8 cellular contexts compared by ENCODE assay signal in the genomic region with DNA sequence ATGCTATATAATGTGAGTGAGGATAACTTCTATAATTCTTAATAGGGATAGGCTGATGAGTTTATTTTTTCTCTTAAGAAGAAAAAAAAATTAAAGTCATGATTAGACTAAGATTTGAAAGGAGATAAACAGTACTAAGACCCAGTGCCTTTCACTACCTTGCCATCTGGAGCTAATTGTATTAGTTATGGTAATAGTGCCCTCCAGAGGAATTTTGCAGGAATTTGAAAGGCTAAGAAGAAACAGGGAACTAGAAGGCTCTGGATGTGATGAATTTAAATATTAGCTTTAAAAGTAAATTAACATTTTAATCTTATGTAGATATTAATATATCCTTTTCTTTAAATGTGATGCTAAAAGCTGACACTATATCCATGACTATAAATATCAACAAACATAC. TPM values are rescaled to one million over a fixed set of nuclear protein-coding genes. Genes with fewer than 3 reads are reported as not detected.
DNase-seq lines count a peak whose midpoint lies in the region; ATAC-seq and TF ChIP-seq lines count a peak whose summit lies in the region.

No MANE protein-coding gene starts in this region.

- no peak overlapping the region for H3K4me3 Mint-ChIP-seq in activated CD4-positive, alpha-beta T cell treated with anti-CD3 and anti-CD28 coated beads for 36 hours

- H3K36me3 ChIP-seq in BE2C (no peaks in the 10 kb centered on the region), PC-9 (ENCODE audit: low read depth) (no peaks in the 10 kb centered on the region), transverse colon (no peaks in the 10 kb centered on the region), suprapubic skin (no peaks in the 10 kb centered on the region)

- H3K27ac ChIP-seq in PC-9 (no peak overlapping the region), transverse colon (no peak overlapping the region), suprapubic skin (no peak overlapping the region)

- no peak for ATAC-seq in activated CD4-positive, alpha-beta T cell treated with anti-CD3 and anti-CD28 coated beads for 36 hours

- H3K9me3 ChIP-seq in BE2C (no peaks in the 10 kb centered on the region), PC-9 (ENCODE audit: insufficient read depth, low read depth) (no peaks in the 10 kb centered on the region), transverse colon (no peaks in the 10 kb centered on the region), suprapubic skin (no peaks in the 10 kb centered on the region)

- H3K27me3 ChIP-seq in BE2C (no peaks in the 10 kb centered on the region), PC-9 (ENCODE audit: insufficient read depth, low read depth) (no peaks in the 10 kb centered on the region), transverse colon (no peaks in the 10 kb centered on the region), suprapubic skin (no peaks in the 10 kb centered on the region)

- TF ChIP-seq EP300 in transverse colon (IDR thresholded peaks at IDR 0.05; ENCODE audit: low read depth) (no peak), suprapubic skin (IDR thresholded peaks at IDR 0.05) (no peak)

- BruUV-seq in PC-9 (replicated peaks; lab: Mats Ljungman, UMichigan): no TSS peak

- H4K20me1 ChIP-seq in PC-9 (ENCODE audit: insufficient read depth): no peaks in the 10 kb centered on the region

- no peak overlapping the region for H3K27ac Mint-ChIP-seq in activated CD4-positive, alpha-beta T cell treated with anti-CD3 and anti-CD28 coated beads for 36 hours

- no peaks in the 10 kb centered on the region for H3K9me2 ChIP-seq in PC-9 (ENCODE audit: insufficient read depth)

- H3K4me2 ChIP-seq in PC-9: no peak overlapping the region

- no peak overlapping the region for H2AFZ ChIP-seq in PC-9

- no peaks in the 10 kb centered on the region for H3F3A ChIP-seq in PC-9 (ENCODE audit: insufficient read depth, low read depth)

- no peaks in the 10 kb centered on the region for H3K4me1 ChIP-seq in BE2C
- no peaks in the 10 kb centered on the region for H3K4me1 ChIP-seq in PC-9 (replicated peaks; ENCODE audit: insufficient read depth)
- H3K4me1 ChIP-seq in transverse colon: no peaks in the 10 kb centered on the region
- no peaks in the 10 kb centered on the region for H3K4me1 ChIP-seq in suprapubic skin

- TF ChIP-seq POLR2A in transverse colon (IDR thresholded peaks at IDR 0.05): no peak
- no peak for TF ChIP-seq POLR2A in suprapubic skin (IDR thresholded peaks at IDR 0.05)

- H3K4me3 ChIP-seq in BE2C (ENCODE audit: low read depth, low read length): no peak overlapping the region
- no peak overlapping the region for H3K4me3 ChIP-seq in PC-9
- H3K4me3 ChIP-seq in fibroblast of villous mesenchyme (ENCODE audit: low read depth, low read length): no peak overlapping the region
- no peak overlapping the region for H3K4me3 ChIP-seq in transverse colon
- no peak overlapping the region for H3K4me3 ChIP-seq in suprapubic skin

- in situ Hi-C loops in transverse colon (cut with MboI; ENCODE audit: low pct_ligation_motif_present in 1 of 4, low pct_unique_long_range_greater_than_20kb in 1 of 4, low sequenced_read_pairs in 3 of 4): no loop called here

- no peak for DNase-seq in BE2C
- DNase-seq in HS-27A (ENCODE audit: low read depth): peak; percentile 31
- no peak for DNase-seq in PC-9
- peak; percentile 23 for DNase-seq in fibroblast of villous mesenchyme (ENCODE audit: low read depth)
- no peak for DNase-seq in transverse colon
- DNase-seq in activated CD4-positive, alpha-beta T cell treated with anti-CD3 and anti-CD28 coated beads for 36 hours: no peak
- DNase-seq in suprapubic skin (ENCODE audit: low spot score in 2 of 2): no peak
- no peak for DNase-seq in activated T-cell treated with anti-CD3 and anti-CD28 coated beads, Interleukin-2, amount 50 U/mL, for 1 hour

- H3K4me1 Mint-ChIP-seq in activated CD4-positive, alpha-beta T cell treated with anti-CD3 and anti-CD28 coated beads for 36 hours: no peaks in the 10 kb centered on the region

- POLR2A ChIA-PET in PC-9 (lab: Charles Lee; ENCODE audit: unreplicated experiment): interaction anchor here (0.6 to 0.7 kb wide), 2 partner anchors 1053 to 1668 kb away, joined by 3 to 7 read pairs; no protein-coding TSS in a partner anchor
- POLR2A ChIA-PET in activated CD4-positive, alpha-beta T cell treated with anti-CD3 and anti-CD28 coated beads for 36 hours (lab: Charles Lee): no interaction called here

- H3K9me3 Mint-ChIP-seq in activated CD4-positive, alpha-beta T cell treated with anti-CD3 and anti-CD28 coated beads for 36 hours (ENCODE audit: low read depth): no peaks in the 10 kb centered on the region

- TF ChIP-seq CTCF in BE2C (IDR thresholded peaks at IDR 0.05; ENCODE audit: low read depth, low read length) (peak; percentile 48), PC-9 (conservative IDR thresholded peaks at IDR 0.05) (peak; percentile 60), fibroblast of villous mesenchyme (IDR thresholded peaks at IDR 0.05; ENCODE audit: insufficient read depth, low read depth, low read length) (peak; percentile 23), transverse colon (IDR thresholded peaks at IDR 0.05) (peak; percentile 7 to 35 (median 29)), suprapubic skin (IDR thresholded peaks at IDR 0.05) (peak in 1 of 2 donors; percentile 21)

- H3K27me3 Mint-ChIP-seq in activated CD4-positive, alpha-beta T cell treated with anti-CD3 and anti-CD28 coated beads for 36 hours: no peaks in the 10 kb centered on the region

- CTCF ChIA-PET in PC-9 (lab: Charles Lee): interaction anchor here (0.7 kb wide), 1 partner anchor 1284 kb away, joined by 4 read pairs; no protein-coding TSS in a partner anchor
- CTCF ChIA-PET in activated CD4-positive, alpha-beta T cell treated with anti-CD3 and anti-CD28 coated beads for 36 hours (lab: Charles Lee): interaction anchor here (1.0 to 1.3 kb wide), 2 partner anchors 25 to 73 kb away, joined by 3 to 4 read pairs; no protein-coding TSS in a partner anchor

- H3K36me3 Mint-ChIP-seq in activated CD4-positive, alpha-beta T cell treated with anti-CD3 and anti-CD28 coated beads for 36 hours (ENCODE audit: low read depth): no peaks in the 10 kb centered on the region

- intact Hi-C loops in PC-9 (cut with micrococcal nuclease; ENCODE audit: unreplicated experiment): loop anchor here (1.0 kb wide), 1 partner anchor 83 kb away; no protein-coding TSS in a partner anchor
- intact Hi-C loops in transverse colon (cut with DNase I; ENCODE audit: low total_unique reads): no loop called here
- intact Hi-C loops in activated CD4-positive, alpha-beta T cell treated with anti-CD3 and anti-CD28 coated beads for 36 hours (cut with DNase I, micrococcal nuclease): loop anchor here (1.0 kb wide), 1 partner anchor 65 kb away; no protein-coding TSS in a partner anchor

- no peaks in the 10 kb centered on the region for H3K79me2 ChIP-seq in PC-9 (ENCODE audit: low read depth)

RNA-seq across cellular contexts. Expression of a gene that starts 36.6 kb away (rescaled TPM):
- polyA plus RNA-seq in BE2C (2012; ENCODE audit: insufficient read depth, insufficient read length, low read depth): not detected
- 0.30 and 1.4 TPM in 2 replicates for total RNA-seq in PC-9 (2021)
- total RNA-seq in fibroblast of villous mesenchyme: not detected in 2 replicates
- 1 to 10 TPM in 2 of 4 donors, under 1 TPM in 2; 0.32 to 2.7 (median 1.1) TPM for total RNA-seq in transverse colon
- total RNA-seq in activated CD4-positive, alpha-beta T cell treated with anti-CD3 and anti-CD28 coated beads for 36 hours: not detected
- total RNA-seq in suprapubic skin: 10 to 100 TPM; 23.6 to 80.5 (median 37.1) TPM

Comparison
In these comparisons a context has a peak if more than half of its experiments do, and no peak if none do; other contexts are left out.
1. DNase-seq: peak in HS-27A (single experiment) and fibroblast of villous mesenchyme (single experiment); none in BE2C (single experiment), PC-9 (0 of 2), transverse colon (single experiment), activated CD4-positive, alpha-beta T cell treated with anti-CD3 and anti-CD28 coated beads for 36 hours (single experiment), suprapubic skin (0 of 2) and activated T-cell treated with anti-CD3 and anti-CD28 coated beads, Interleukin-2, amount 50 U/mL, for 1 hour (single experiment).
2. RNA of a gene that starts 36.6 kb away (total RNA-seq): 23.6 to 80.5 TPM in suprapubic skin; 0.32 to 2.7 TPM in transverse colon, 0.30 to 1.4 TPM in PC-9, not detected in fibroblast of villous mesenchyme and not detected in activated CD4-positive, alpha-beta T cell treated with anti-CD3 and anti-CD28 coated beads for 36 hours; every median in the first group is over 4 times any median in the second.